ENCODE assay signal across 31 cellular contexts in genomic region chr1:179184403-179184802, GRCh38.
"Had no signal": no experiment of that assay in that cellular context is flagged by ENCODE, and none has a peak within 500 bp of the region (broad histone marks: within the 10 kb centered on the region; RNA-seq: fewer than 3 reads in every experiment).

No MANE protein-coding gene starts in this region.

- H3K9me3 Mint-ChIP-seq: immature natural killer cell; naive thymus-derived CD4-positive, alpha-beta T cell; natural killer cell treated with Interleukin-12 subunit alpha and Interleukin-12 subunit beta and Interleukin-15 and Interleukin-18, amount 100 ng/mL, for 72 hours; stimulated activated naive B cell treated with anti-CD40 and anti-IgM and Interleukin-4, amounts not matched to agents 10 μg/mL and 1 μg/mL and 100 μg/mL, for 72 hours had no signal

- H3K9me3 ChIP-seq: left lung, lower lobe of right lung, pancreas, prostate gland, stomach, testis, thyroid gland, transverse colon, upper lobe of left lung had no signal

- H3K36me3 Mint-ChIP-seq: natural killer cell treated with Interleukin-12 subunit alpha and Interleukin-12 subunit beta and Interleukin-15 and Interleukin-18, amount 100 ng/mL, for 72 hours had no signal

- H3K4me1 ChIP-seq: left lung, lower lobe of right lung, prostate gland, thyroid gland, upper lobe of left lung had no signal

- H3K27ac ChIP-seq: left lung, lower lobe of right lung, pancreas, prostate gland, skin epidermis, stomach, testis, thyroid gland, transverse colon, upper lobe of left lung had no signal

- H3K27ac Mint-ChIP-seq: mesothelial cell of epicardium; natural killer cell treated with Interleukin-12 subunit alpha and Interleukin-12 subunit beta and Interleukin-15 and Interleukin-18, amount 100 ng/mL, for 72 hours had no signal

- DNase-seq: hippocampal formation; immature natural killer cell; kidney; left colon; left lung; lower lobe of right lung; mammary epithelial cell; mesendoderm; naive thymus-derived CD4-positive, alpha-beta T cell; nucleus accumbens; pancreas; posterior cingulate gyrus; retina; right cardiac atrium; stimulated activated CD4-positive, alpha-beta T cell treated with anti-CD3 and anti-CD28 coated beads, Interleukin-12 subunit alpha, Interleukin-12 subunit beta, amount 100 ng/mL, for 4 hours; stimulated activated CD4-positive, alpha-beta T cell treated with anti-CD3 and anti-CD28 coated beads, Interleukin-15, amount 100 ng/mL, for 24 hours; stimulated activated CD4-positive, alpha-beta T cell treated with anti-CD3 and anti-CD28 coated beads, Interleukin-2, amount 100 ng/mL, for 24 hours; stimulated activated CD4-positive, alpha-beta T cell treated with anti-CD3 and anti-CD28 coated beads, Interleukin-4, amount 100 ng/mL, for 1 hour; stimulated activated naive B cell treated with anti-CD40 and anti-IgM and Interleukin-4, amounts not matched to agents 10 μg/mL and 1 μg/mL and 100 μg/mL, for 72 hours; stimulated activated naive CD8-positive, alpha-beta T cell treated with anti-CD3 and anti-CD28 coated beads, Interleukin-15, Interleukin-2, amounts not matched to agents 100 U/mL and 50 U/mL, for 24 hours; stomach; testis; thyroid gland; transverse colon; upper lobe of left lung had no signal

- H3K27me3 Mint-ChIP-seq: naive thymus-derived CD4-positive, alpha-beta T cell; natural killer cell treated with Interleukin-12 subunit alpha and Interleukin-12 subunit beta and Interleukin-15 and Interleukin-18, amount 100 ng/mL, for 72 hours; stimulated activated naive B cell treated with anti-CD40 and anti-IgM and Interleukin-4, amounts not matched to agents 10 μg/mL and 1 μg/mL and 100 μg/mL, for 72 hours had no signal

- H3K36me3 ChIP-seq: left lung, lower lobe of right lung, pancreas, prostate gland, stomach, thyroid gland, transverse colon, upper lobe of left lung had no signal

- H3K4me3 ChIP-seq: left lung, lower lobe of right lung, pancreas, prostate gland, skin epidermis, stomach, testis, thyroid gland, transverse colon, upper lobe of left lung had no signal

- H3K27me3 ChIP-seq: left lung, pancreas, stomach, testis, thyroid gland, transverse colon, upper lobe of left lung had no signal

- H3K4me3 Mint-ChIP-seq: immature natural killer cell; mesothelial cell of epicardium; naive thymus-derived CD4-positive, alpha-beta T cell; natural killer cell treated with Interleukin-12 subunit alpha and Interleukin-12 subunit beta and Interleukin-15 and Interleukin-18, amount 100 ng/mL, for 72 hours; neural crest cell; stimulated activated naive B cell treated with anti-CD40 and anti-IgM and Interleukin-4, amounts not matched to agents 10 μg/mL and 1 μg/mL and 100 μg/mL, for 72 hours had no signal

- ATAC-seq: left colon; left lung; lower lobe of right lung; naive thymus-derived CD4-positive, alpha-beta T cell; natural killer cell treated with Interleukin-12 subunit alpha and Interleukin-12 subunit beta and Interleukin-15 and Interleukin-18, amount 100 ng/mL, for 72 hours; pancreas; right cardiac atrium; sciatic nerve; stimulated activated naive B cell treated with anti-CD40 and anti-IgM and Interleukin-4, amounts not matched to agents 10 μg/mL and 1 μg/mL and 100 μg/mL, for 72 hours; stimulated activated naive CD8-positive, alpha-beta T cell treated with anti-CD3 and anti-CD28 coated beads, Interleukin-15, Interleukin-2, amounts not matched to agents 100 U/mL and 50 U/mL, for 24 hours had no signal

- H3K4me1 Mint-ChIP-seq: neural crest cell had no signal
